In the genomic region with DNA sequence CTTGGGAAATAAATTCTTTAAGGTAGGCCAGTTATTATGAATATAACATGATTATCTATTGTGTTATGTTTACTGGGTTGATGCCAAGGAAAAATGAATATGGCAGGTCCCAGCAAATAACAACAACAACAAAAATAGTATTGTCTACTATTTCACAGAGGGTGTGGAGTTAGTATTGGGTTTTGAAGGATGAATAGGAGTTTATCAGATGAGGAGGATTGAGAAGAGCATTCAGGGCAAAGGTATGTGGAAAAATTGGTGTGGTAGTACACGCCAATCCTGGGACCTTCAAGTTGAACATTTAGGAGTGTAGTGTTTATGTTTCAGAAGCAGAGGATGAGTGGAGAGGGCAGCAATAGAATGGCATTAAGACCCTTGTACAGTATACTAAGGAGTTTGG, we compare ENCODE assay signal across 27 cellular contexts.
"Had no signal": no experiment of that assay in that cellular context is flagged by ENCODE, and none has a peak within 500 bp of the region (broad histone marks: within the 10 kb centered on the region; RNA-seq: fewer than 3 reads in every experiment).

No MANE protein-coding gene starts in this region.

- DNase-seq: stimulated activated CD4-positive, alpha-beta T cell treated with anti-CD3 and anti-CD28 coated beads, Interleukin-2, amount 100 ng/mL, for 48 hours; stimulated activated CD4-positive, alpha-beta T cell treated with anti-CD3 and anti-CD28 coated beads, Interleukin-4, amount 100 ng/mL, for 1 hour; stimulated activated CD4-positive, alpha-beta T cell treated with anti-CD3 and anti-CD28 coated beads, Interleukin-4, amount 100 ng/mL, for 24 hours; stimulated activated CD4-positive, alpha-beta T cell treated with anti-CD3 and anti-CD28 coated beads, Interleukin-4, amount 100 ng/mL, for 4 hours; stimulated activated CD8-positive, alpha-beta memory T cell treated with anti-CD3 and anti-CD28 coated beads, Interleukin-4, amount 100 ng/mL, for 48 hours; stimulated activated naive B cell treated with anti-CD40 and anti-IgM and Interleukin-4, amounts not matched to agents 10 μg/mL and 1 μg/mL and 100 μg/mL, for 72 hours; stimulated activated naive CD4-positive, alpha-beta T cell; stimulated activated naive CD4-positive, alpha-beta T cell treated with Interleukin-2 at 50 U/mL for 16 hours; stimulated activated naive CD8-positive, alpha-beta T cell treated with anti-CD3 and anti-CD28 coated beads, Interleukin-15, Interleukin-2, amounts not matched to agents 100 U/mL and 50 U/mL, for 24 hours; stomach; substantia nigra; testis; thyroid gland; tibial artery; transverse colon; trophoblast cell; upper lobe of left lung; upper lobe of right lung; uterus had no signal

- H3K27ac Mint-ChIP-seq: stimulated activated effector memory CD8-positive, alpha-beta T cell treated with anti-CD3 and anti-CD28 coated beads, Interleukin-12 subunit alpha, Interleukin-12 subunit beta, amount 100 ng/mL, for 72 hours; stimulated activated memory B cell treated with anti-CD40 and anti-IgM and Interleukin-4, amounts not matched to agents 10 μg/mL and 1 μg/mL and 100 μg/mL, for 72 hours; stimulated activated naive B cell treated with anti-CD40 and anti-IgM and Interleukin-4, amounts not matched to agents 10 μg/mL and 1 μg/mL and 100 μg/mL, for 72 hours; stimulated activated naive CD8-positive, alpha-beta T cell treated with anti-CD3 and anti-CD28 coated beads, Interleukin-15, Interleukin-2, amounts not matched to agents 100 ng/mL and 50 ng/mL, for 24 hours; type B pancreatic cell had no signal

- H3K9me3 ChIP-seq: stomach, suprapubic skin, testis, thoracic aorta, thyroid gland, tibial artery, tibial nerve, transverse colon, upper lobe of left lung, upper lobe of right lung, uterus, vagina had no signal

- H3K4me1 Mint-ChIP-seq: stimulated activated effector memory CD8-positive, alpha-beta T cell treated with anti-CD3 and anti-CD28 coated beads, Interleukin-12 subunit alpha, Interleukin-12 subunit beta, amount 100 ng/mL, for 72 hours had no signal

- H3K9me3 Mint-ChIP-seq: stimulated activated effector memory CD8-positive, alpha-beta T cell treated with anti-CD3 and anti-CD28 coated beads, Interleukin-12 subunit alpha, Interleukin-12 subunit beta, amount 100 ng/mL, for 72 hours; stimulated activated memory B cell treated with anti-CD40 and anti-IgM and Interleukin-4, amounts not matched to agents 10 μg/mL and 1 μg/mL and 100 μg/mL, for 72 hours; stimulated activated naive B cell treated with anti-CD40 and anti-IgM and Interleukin-4, amounts not matched to agents 10 μg/mL and 1 μg/mL and 100 μg/mL, for 72 hours; stimulated activated naive CD8-positive, alpha-beta T cell treated with anti-CD3 and anti-CD28 coated beads, Interleukin-15, Interleukin-2, amounts not matched to agents 100 ng/mL and 50 ng/mL, for 24 hours; type B pancreatic cell had no signal

- H3K4me3 ChIP-seq: stomach, suprapubic skin, testis, thoracic aorta, thyroid gland, tibial artery, tibial nerve, transverse colon, upper lobe of left lung, upper lobe of right lung, uterus, vagina had no signal

- H3K4me1 ChIP-seq: stomach, suprapubic skin, testis, thyroid gland, tibial artery, tibial nerve, transverse colon, upper lobe of left lung, upper lobe of right lung, uterus had no signal

- H3K27ac ChIP-seq: stomach, suprapubic skin, testis, thoracic aorta, thyroid gland, tibial artery, tibial nerve, transverse colon, upper lobe of left lung, upper lobe of right lung, uterus, vagina had no signal

- H3K36me3 Mint-ChIP-seq: stimulated activated effector memory CD8-positive, alpha-beta T cell treated with anti-CD3 and anti-CD28 coated beads, Interleukin-12 subunit alpha, Interleukin-12 subunit beta, amount 100 ng/mL, for 72 hours; stimulated activated naive B cell treated with anti-CD40 and anti-IgM and Interleukin-4, amounts not matched to agents 10 μg/mL and 1 μg/mL and 100 μg/mL, for 72 hours had no signal

- H3K4me3 Mint-ChIP-seq: stimulated activated effector memory CD8-positive, alpha-beta T cell treated with anti-CD3 and anti-CD28 coated beads, Interleukin-12 subunit alpha, Interleukin-12 subunit beta, amount 100 ng/mL, for 72 hours; stimulated activated memory B cell treated with anti-CD40 and anti-IgM and Interleukin-4, amounts not matched to agents 10 μg/mL and 1 μg/mL and 100 μg/mL, for 72 hours; stimulated activated naive B cell treated with anti-CD40 and anti-IgM and Interleukin-4, amounts not matched to agents 10 μg/mL and 1 μg/mL and 100 μg/mL, for 72 hours; stimulated activated naive CD8-positive, alpha-beta T cell treated with anti-CD3 and anti-CD28 coated beads, Interleukin-15, Interleukin-2, amounts not matched to agents 100 ng/mL and 50 ng/mL, for 24 hours; type B pancreatic cell had no signal

- H3K36me3 ChIP-seq: stomach, suprapubic skin, thoracic aorta, thyroid gland, tibial artery, tibial nerve, transverse colon, upper lobe of left lung, upper lobe of right lung, uterus, vagina had no signal

- ATAC-seq: stimulated activated effector memory CD8-positive, alpha-beta T cell treated with anti-CD3 and anti-CD28 coated beads, Interleukin-12 subunit alpha, Interleukin-12 subunit beta, amount 100 ng/mL, for 72 hours; stimulated activated memory B cell treated with anti-CD40 and anti-IgM and Interleukin-4, amounts not matched to agents 10 μg/mL and 1 μg/mL and 100 μg/mL, for 72 hours; stimulated activated naive B cell treated with anti-CD40 and anti-IgM and Interleukin-4, amounts not matched to agents 10 μg/mL and 1 μg/mL and 100 μg/mL, for 72 hours; stimulated activated naive CD8-positive, alpha-beta T cell treated with anti-CD3 and anti-CD28 coated beads, Interleukin-15, Interleukin-2, amounts not matched to agents 100 U/mL and 50 U/mL, for 24 hours; upper lobe of right lung had no signal

- H3K27me3 ChIP-seq: stomach, suprapubic skin, testis, thyroid gland, tibial artery, tibial nerve, transverse colon, upper lobe of left lung, upper lobe of right lung, uterus, vagina had no signal

- H3K27me3 Mint-ChIP-seq: stimulated activated memory B cell treated with anti-CD40 and anti-IgM and Interleukin-4, amounts not matched to agents 10 μg/mL and 1 μg/mL and 100 μg/mL, for 72 hours; stimulated activated naive B cell treated with anti-CD40 and anti-IgM and Interleukin-4, amounts not matched to agents 10 μg/mL and 1 μg/mL and 100 μg/mL, for 72 hours; stimulated activated naive CD8-positive, alpha-beta T cell treated with anti-CD3 and anti-CD28 coated beads, Interleukin-15, Interleukin-2, amounts not matched to agents 100 ng/mL and 50 ng/mL, for 24 hours had no signal
